In the genomic region with DNA sequence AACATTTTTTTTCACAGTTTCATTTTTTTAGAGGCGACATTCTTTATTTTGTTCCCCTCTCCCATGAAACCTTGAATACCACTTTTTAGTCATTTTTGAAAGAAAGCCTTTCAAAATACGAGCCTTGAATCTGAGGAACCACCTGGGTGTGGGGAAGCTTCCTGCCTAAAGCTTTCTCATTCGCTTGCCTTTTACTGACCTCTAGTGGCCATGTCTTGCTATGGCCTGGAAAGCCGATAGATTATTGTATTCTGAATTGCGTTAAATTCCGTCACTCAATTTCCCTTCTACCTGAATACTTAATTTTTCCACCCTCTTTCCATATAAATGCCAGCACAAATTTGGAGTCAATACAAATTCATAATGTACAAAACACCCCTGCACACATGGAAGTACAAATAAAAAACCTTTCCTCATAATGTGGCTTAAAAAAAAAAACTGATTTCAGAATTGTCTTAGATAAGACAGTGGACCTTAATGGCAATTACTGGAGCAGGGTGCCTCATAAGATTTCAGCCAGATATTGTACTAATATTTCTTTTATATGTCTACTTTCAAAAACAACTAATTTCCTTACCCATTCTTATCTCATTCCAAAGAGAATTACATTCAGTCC, we compare ENCODE assay signal across 8 cellular contexts.
DNase-seq lines count a peak whose midpoint lies in the region; ATAC-seq and TF ChIP-seq lines count a peak whose summit lies in the region.

No MANE protein-coding gene starts in this region.

- H3K4me3 ChIP-seq in Caco-2 (ENCODE audit: low read depth, low read length) (no peak overlapping the region), suprapubic skin (no peak overlapping the region)

- intact Hi-C loops in Caco-2 (cut with micrococcal nuclease; ENCODE audit: unreplicated experiment), result loop anchor here (1.0 to 5.0 kb wide), 4 partner anchors 65 to 550 kb away; no protein-coding TSS in a partner anchor

- TF ChIP-seq CTCF in Caco-2 (IDR thresholded peaks at IDR 0.05; ENCODE audit: insufficient read depth in 1 of 2, low read depth in 1 of 2, low read length in 1 of 2, severe bottlenecking in 1 of 2, unreplicated experiment in 1 of 2), result peak; percentile 69 to 80
- peak; percentile 48 to 82 for TF ChIP-seq CTCF in suprapubic skin (IDR thresholded peaks at IDR 0.05)

- CTCF ChIA-PET in Caco-2 (lab: Charles Lee), result interaction anchor here (0.6 to 1.0 kb wide), 3 partner anchors 8 to 239 kb away, joined by 3 to 5 read pairs (median 3); no protein-coding TSS in a partner anchor

- 7% methylated on average over 6 of the region's 6 CpGs for WGBS in suprapubic skin

- H3K4me3 Mint-ChIP-seq in Caco-2 (ENCODE audit: unreplicated experiment), result no peak overlapping the region
- no peak overlapping the region for H3K4me3 Mint-ChIP-seq in naive B cell

- POLR2A ChIA-PET in Caco-2 (lab: Charles Lee), result no interaction called here

- peak; percentile 94 for ATAC-seq in HG03196 (IDR thresholded peaks at IDR 0.05; ENCODE audit: unreplicated experiment)
- ATAC-seq in naive B cell (ENCODE audit: low read depth in 2 of 2), result peak; percentile 46 to 69

- DNase-seq in Caco-2 (peak; percentile 51 to 65), GM19240 (ENCODE audit: insufficient read length, low spot score) (peak; percentile 65), NCI-H226 (peak; percentile 14), erythroblast (lab: John Stamatoyannopoulos, UW) (peak; percentile 68 to 82), naive B cell (peak; percentile 27), suprapubic skin (ENCODE audit: low spot score in 2 of 2) (no peak)
- DNase-seq in activated CD4-positive, alpha-beta T cell treated with anti-CD3 and anti-CD28 coated beads, Interleukin-2, amount 50 U/mL, for 1 hour, result peak; percentile 29

- no peak for TF ChIP-seq EP300 in suprapubic skin (IDR thresholded peaks at IDR 0.05)

- H3K27ac Mint-ChIP-seq in Caco-2 (ENCODE audit: unreplicated experiment) (no peak overlapping the region), naive B cell (no peak overlapping the region)

- no peak for TF ChIP-seq POLR2A in erythroblast (IDR thresholded peaks at IDR 0.05; ENCODE audit: low read length)
- no peak for TF ChIP-seq POLR2A in suprapubic skin (IDR thresholded peaks at IDR 0.05)

- H3K4me1 Mint-ChIP-seq in Caco-2 (ENCODE audit: low read depth, unreplicated experiment), result no peaks in the 10 kb centered on the region
- no peaks in the 10 kb centered on the region for H3K4me1 Mint-ChIP-seq in naive B cell

- no TSS peak for BruUV-seq in Caco-2 (replicated peaks; lab: Mats Ljungman, UMichigan)

- H3K27me3 ChIP-seq in Caco-2 (replicated peaks; ENCODE audit: control insufficient read depth, insufficient read depth, low read length) (no peaks in the 10 kb centered on the region), suprapubic skin (no peaks in the 10 kb centered on the region)

- H3K27me3 Mint-ChIP-seq in Caco-2 (ENCODE audit: insufficient read depth, unreplicated experiment), result no peaks in the 10 kb centered on the region
- H3K27me3 Mint-ChIP-seq in naive B cell, result peaks cover 8 to 34% (median 9%) of the 10 kb centered on the region in 3 donors

- H3K36me3 Mint-ChIP-seq in Caco-2 (ENCODE audit: insufficient read depth, unreplicated experiment), result no peaks in the 10 kb centered on the region
- no peaks in the 10 kb centered on the region for H3K36me3 Mint-ChIP-seq in naive B cell

- no peak overlapping the region for H3K27ac ChIP-seq in suprapubic skin

- no peaks in the 10 kb centered on the region for H3K9me3 ChIP-seq in Caco-2
- no peaks in the 10 kb centered on the region for H3K9me3 ChIP-seq in suprapubic skin

- no peaks in the 10 kb centered on the region for H3K36me3 ChIP-seq in Caco-2 (ENCODE audit: control insufficient read depth, insufficient read depth, low read length)
- H3K36me3 ChIP-seq in suprapubic skin, result no peaks in the 10 kb centered on the region

- H3K9me3 Mint-ChIP-seq in Caco-2 (ENCODE audit: unreplicated experiment), result no peaks in the 10 kb centered on the region
- H3K9me3 Mint-ChIP-seq in naive B cell, result peaks cover 0 to 8% (median 0%) of the 10 kb centered on the region in 7 donors

- H3K4me1 ChIP-seq in Caco-2 (no peaks in the 10 kb centered on the region), suprapubic skin (no peaks in the 10 kb centered on the region)

Comparison
In these comparisons a context has a peak if more than half of its experiments do, and no peak if none do; other contexts are left out.
1. DNase-seq: peak in Caco-2 (2 of 2), GM19240 (single experiment), NCI-H226 (single experiment), activated CD4-positive, alpha-beta T cell treated with anti-CD3 and anti-CD28 coated beads, Interleukin-2, amount 50 U/mL, for 1 hour (single experiment), erythroblast (2 of 2) and naive B cell (single experiment); none in suprapubic skin (0 of 2).